35 cellular contexts compared by ENCODE assay signal in the genomic region with DNA sequence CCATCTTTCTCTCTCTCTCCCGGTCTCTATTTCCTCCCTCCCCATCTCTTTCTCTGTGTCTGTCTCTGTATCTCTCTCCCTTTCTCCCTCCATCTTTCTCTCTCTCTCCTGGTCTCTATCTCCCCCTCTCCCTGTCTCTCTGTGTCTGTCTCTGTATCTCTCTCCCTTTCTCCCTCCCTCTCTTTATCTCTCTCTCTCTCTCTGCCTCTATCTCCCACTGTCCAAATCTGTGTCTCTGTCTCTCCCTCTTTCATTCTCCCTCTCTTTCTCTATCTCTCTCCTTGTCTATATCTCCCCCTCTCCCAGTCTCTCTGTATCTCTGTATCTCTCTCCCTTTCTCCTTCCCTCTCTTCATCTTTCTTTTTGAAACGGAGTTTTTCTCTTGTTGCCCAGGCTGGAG. TPM values are rescaled to one million over a fixed set of nuclear protein-coding genes. Genes with fewer than 3 reads are reported as not detected.
"Had no signal": no experiment of that assay in that cellular context is flagged by ENCODE, and none has a peak within 500 bp of the region (broad histone marks: within the 10 kb centered on the region; RNA-seq: fewer than 3 reads in every experiment).

No MANE protein-coding gene starts in this region.

- H3K27ac Mint-ChIP-seq: activated CD8-positive, alpha-beta T cell treated with anti-CD3 and anti-CD28 coated beads for 36 hours; activated naive CD8-positive, alpha-beta T cell treated with anti-CD3 and anti-CD28 coated beads for 36 hours; activated T-cell treated with anti-CD3 and anti-CD28 coated beads, Interleukin-2, amount 50 U/mL, for 24 hours; T-helper 1 cell treated with Interleukin-12 subunit alpha and Interleukin-12 subunit beta and Interleukin-4 antibody, amounts not matched to agents 30 μg/mL and 1 μg/mL, for 36 hours had no signal

- H3K4me3 Mint-ChIP-seq: activated CD8-positive, alpha-beta T cell treated with anti-CD3 and anti-CD28 coated beads for 36 hours; activated naive CD8-positive, alpha-beta T cell treated with anti-CD3 and anti-CD28 coated beads for 36 hours; activated T-cell treated with anti-CD3 and anti-CD28 coated beads, Interleukin-2, amount 50 U/mL, for 24 hours; IgD-negative memory B cell; T-helper 1 cell treated with Interleukin-12 subunit alpha and Interleukin-12 subunit beta and Interleukin-4 antibody, amounts not matched to agents 30 μg/mL and 1 μg/mL, for 36 hours had no signal

- H3K9ac ChIP-seq: SK-N-SH had no signal

- H3K4me1 ChIP-seq: Peyer's patch, SJSA1 had no signal

- H3K27me3 Mint-ChIP-seq: activated CD8-positive, alpha-beta T cell treated with anti-CD3 and anti-CD28 coated beads for 36 hours; activated naive CD8-positive, alpha-beta T cell treated with anti-CD3 and anti-CD28 coated beads for 36 hours; activated T-cell treated with anti-CD3 and anti-CD28 coated beads, Interleukin-2, amount 50 U/mL, for 24 hours; IgD-negative memory B cell had no signal

- H3K9me3 ChIP-seq: SJSA1, SK-N-SH had no signal

- ATAC-seq: activated CD8-positive, alpha-beta T cell treated with anti-CD3 and anti-CD28 coated beads for 36 hours; PC-3 had no signal

- DNase-seq: activated CD4-positive, alpha-beta T cell treated with anti-CD3 and anti-CD28 coated beads for 1 hour; activated CD4-positive, alpha-beta T cell treated with anti-CD3 and anti-CD28 coated beads for 48 hours; activated CD4-positive, alpha-beta T cell treated with anti-CD3 and anti-CD28 coated beads, Interleukin-2, amount 50 U/mL, for 4 hours; activated CD4-positive, CD25-positive, alpha-beta regulatory T cell; activated CD8-positive, alpha-beta T cell treated with anti-CD3 and anti-CD28 coated beads for 36 hours; activated effector memory CD4-positive, alpha-beta T cell treated with anti-CD3 and anti-CD28 coated beads, Interleukin-2, amount 50 U/mL, for 16 hours; activated naive CD4-positive, alpha-beta T cell; activated naive CD8-positive, alpha-beta T cell treated with anti-CD3 and anti-CD28 coated beads for 36 hours; activated T-cell treated with anti-CD3 and anti-CD28 coated beads, Interleukin-2, amount 50 U/mL, for 24 hours; amniotic stem cell; brain microvascular endothelial cell; central memory CD4-positive, alpha-beta T cell; Karpas-422; KBM-7; NCI-H1048; NCI-H1105 treated with DMSO at 0.1 percent for 48 hours; NCI-H1436; NCI-H1694; NCI-H1930; NCI-H2081 treated with DMSO at 0.1 percent for 48 hours; NCI-H345; NCI-H524 treated with DMSO at 0.1 percent for 48 hours; NK-92 treated with Interleukin-12 subunit alpha and Interleukin-12 subunit beta, amount 100 ng/mL, for 24 hours; PC-3; Peyer's patch; RPMI8226; SHP77 treated with DMSO at 0.1 percent for 48 hours; SK-N-SH; T1000; WERI-Rb-1 had no signal

- H3K4me3 ChIP-seq: Peyer's patch, SJSA1 had no signal

- H3K9me2 ChIP-seq: SK-N-SH had no signal

- H3K27me3 ChIP-seq: brain microvascular endothelial cell, Peyer's patch, SJSA1 had no signal

- H3K27ac ChIP-seq: brain microvascular endothelial cell, Peyer's patch, SJSA1, WERI-Rb-1 had no signal

- H3K9me3 Mint-ChIP-seq: activated CD8-positive, alpha-beta T cell treated with anti-CD3 and anti-CD28 coated beads for 36 hours; activated T-cell treated with anti-CD3 and anti-CD28 coated beads, Interleukin-2, amount 50 U/mL, for 24 hours; IgD-negative memory B cell had no signal

- H3K4me2 ChIP-seq: SK-N-SH had no signal

- H3K36me3 ChIP-seq: brain microvascular endothelial cell, SJSA1 had no signal

RNA-seq across cellular contexts. Expression of gene IL3RA, which starts 23.6 kb away (rescaled TPM):
- total RNA-seq: activated CD8-positive, alpha-beta memory T cell treated with anti-CD3 and anti-CD28 coated beads for 36 hours; activated CD8-positive, alpha-beta T cell treated with anti-CD3 and anti-CD28 coated beads for 36 hours; MCF 10A; PC-3; SJSA1 had no signal
- polyA plus RNA-seq: SK-N-SH had no signal
